19 cellular contexts compared by ENCODE assay signal in genomic region chr11:2797741-2798361, GRCh38.
DNase-seq lines count a peak whose midpoint lies in the region; ATAC-seq, FAIRE-seq and TF ChIP-seq lines count a peak whose summit lies in the region.
"Had no signal": no experiment of that assay in that cellular context is flagged by ENCODE, and none has a peak within 500 bp of the region (broad histone marks: within the 10 kb centered on the region; RNA-seq: fewer than 3 reads in every experiment).

No MANE protein-coding gene starts in this region.

- CTCF ChIA-PET in HepG2 (lab: Yijun Ruan, JAX; ENCODE audit: low intra/inter-chr PET ratio, low total read pairs): no interaction called here

- POLR2A ChIA-PET in HepG2 (lab: Yijun Ruan, JAX): no interaction called here

- H2AFZ ChIP-seq in HepG2 (ENCODE audit: low read length): no peak overlapping the region
- H2AFZ ChIP-seq: GM23248, PC-9 had no signal

- no peak for FAIRE-seq in HepG2 (lab: Jason Lieb, UNC)
- FAIRE-seq: GM12891 had no signal

- no peak for TF ChIP-seq EP300 in HepG2 (IDR thresholded peaks at IDR 0.05; ENCODE audit: low read depth in 2 of 2, low read length in 2 of 2)
- TF ChIP-seq EP300 in HepG2 (CRISPR knock-in tag; IDR thresholded peaks at IDR 0.05; ENCODE audit: borderline replicate concordance): no peak
- TF ChIP-seq EP300 in ovary (IDR thresholded peaks at IDR 0.05): no peak

- H3K27me3 ChIP-seq in right lobe of liver (no peaks in the 10 kb centered on the region), HepG2 (ENCODE audit: control insufficient read depth in 1 of 2, insufficient read depth in 2 of 2, low read length in 2 of 2) (peaks cover 17 to 84% of the 10 kb centered on the region in 2 experiments), ovary (no peaks in the 10 kb centered on the region)
- H3K27me3 ChIP-seq: cardiac muscle cell had no signal

- no peaks in the 10 kb centered on the region for H3K4me1 ChIP-seq in right lobe of liver
- H3K4me1 ChIP-seq in HepG2 (ENCODE audit: insufficient read depth, low read length): peaks cover 7% of the 10 kb centered on the region; the same call in 1 of the 2 replicates
- no peaks in the 10 kb centered on the region for H3K4me1 ChIP-seq in ovary (ENCODE audit: insufficient read depth)

- intact Hi-C loops in right lobe of liver (cut with DNase I): no loop called here
- intact Hi-C loops in HepG2 (cut with micrococcal nuclease; ENCODE audit: unreplicated experiment): no loop called here
- intact Hi-C loops in cardiac septum (cut with DNase I): no loop called here
- intact Hi-C loops in ovary (cut with DNase I): no loop called here

- H3K9me3 ChIP-seq in right lobe of liver: no peaks in the 10 kb centered on the region
- H3K9me3 ChIP-seq in HepG2 (ENCODE audit: low read length): no peaks in the 10 kb centered on the region
- H3K9me3 ChIP-seq in ovary: no peaks in the 10 kb centered on the region

- ATAC-seq in right lobe of liver: no peak
- no peak for ATAC-seq in HepG2
- no peak for ATAC-seq in GM18505 (IDR thresholded peaks at IDR 0.05; ENCODE audit: unreplicated experiment)
- no peak for ATAC-seq in GM21576 (IDR thresholded peaks at IDR 0.05; ENCODE audit: unreplicated experiment)
- ATAC-seq: effector memory CD8-positive, alpha-beta T cell had no signal

- no peak for TF ChIP-seq POLR2A in right lobe of liver (IDR thresholded peaks at IDR 0.05)
- no peak for TF ChIP-seq POLR2A in HepG2 (IDR thresholded peaks at IDR 0.05; ENCODE audit: insufficient read depth in 1 of 2, low read depth in 2 of 2, low read length in 2 of 2)
- no peak for TF ChIP-seq POLR2A in ovary (IDR thresholded peaks at IDR 0.05)
- no peak for TF ChIP-seq POLR2A in GM18505 (IDR thresholded peaks at IDR 0.05; ENCODE audit: borderline replicate concordance, extremely low read depth, insufficient read depth, insufficient read length)

- in situ Hi-C loops in HepG2 (cut with HindIII; ENCODE audit: extremely low pct_ligation_motif_present, low pct_unique_long_range_greater_than_20kb): no loop called here

- TF ChIP-seq CTCF in right lobe of liver (IDR thresholded peaks at IDR 0.05) (no peak), HepG2 (CRISPR knock-in tag; IDR thresholded peaks at IDR 0.05) (no peak), ovary (IDR thresholded peaks at IDR 0.05) (no peak)

- H3K4me3 ChIP-seq in right lobe of liver (no peak overlapping the region), HepG2 (replicated peaks in 1 of 3; ENCODE audit: insufficient read depth in 1 of 3, low read depth in 2 of 3, low read length in 3 of 3) (no peak overlapping the region), ovary (no peak overlapping the region)
- H3K4me3 ChIP-seq: cardiac muscle cell, GM23248, PC-9 had no signal

- WGBS in right lobe of liver (ENCODE audit: insufficient coverage, low coverage, low lambda C conversion rate, missing lambda C conversion rate): no CpG with 5 or more reads among the region's 9 CpGs
- 64% methylated on average over 8 of the region's 9 CpGs for WGBS in HepG2 (ENCODE audit: low lambda C conversion rate)
- 82 to 99% (median 90%) methylated on average over 9 of the region's 9 CpGs for WGBS in ovary, 3 donors

- TF ChIP-seq RAD21 in HepG2 (CRISPR knock-in tag; IDR thresholded peaks at IDR 0.05): no peak

- H3K79me2 ChIP-seq in HepG2 (ENCODE audit: insufficient read depth, low read length): no peaks in the 10 kb centered on the region

- H3K9ac ChIP-seq in HepG2 (ENCODE audit: insufficient read depth, low read depth, low read length): no peak overlapping the region
- H3K9ac ChIP-seq: GM23248 had no signal

- H3K4me2 ChIP-seq in HepG2 (ENCODE audit: low read depth, low read length): no peak overlapping the region
- H3K4me2 ChIP-seq: PC-9 had no signal

- no peak overlapping the region for H3K27ac ChIP-seq in right lobe of liver
- no peak overlapping the region for H3K27ac ChIP-seq in HepG2 (ENCODE audit: extremely low read length, insufficient read depth, low read length)
- no peak overlapping the region for H3K27ac ChIP-seq in ovary
- H3K27ac ChIP-seq: cardiac muscle cell, GM23248, PC-9 had no signal

- DNase-seq in right lobe of liver: peak; percentile 10 to 48 (median 33)
- no peak for DNase-seq in HepG2 (ENCODE audit: low spot score)
- peak; percentile 44 for DNase-seq in cardiac septum (ENCODE audit: low spot score)
- DNase-seq in ovary: peak in 4 of 5 donors; percentile 8 to 21 (median 15)
- DNase-seq in DMS79 treated with DMSO at 0.1 percent for 48 hours (lab: John Stamatoyannopoulos, UW): no peak
- DNase-seq in NCI-H510A (lab: John Stamatoyannopoulos, UW): no peak
- DNase-seq: COR-L47; effector memory CD8-positive, alpha-beta T cell; GM23248; hippocampal formation; kidney glomerular epithelial cell; MV-4-11; NCI-H2107; NCI-H748 treated with DMSO at 0.1 percent for 48 hours; PC-9 had no signal

- H4K20me1 ChIP-seq in HepG2 (ENCODE audit: insufficient read depth, low read length): 0 out of 2 replicates have a peak, but pooled peaks cover 2% of the 10 kb centered on the region

- BruUV-seq in HepG2 (replicated peaks; lab: Mats Ljungman, UMichigan): no TSS peak

- no peaks in the 10 kb centered on the region for H3K36me3 ChIP-seq in right lobe of liver
- H3K36me3 ChIP-seq in HepG2 (replicated peaks in 1 of 2; ENCODE audit: control insufficient read depth in 1 of 2, insufficient read depth in 2 of 2, low read length in 2 of 2): no peaks in the 10 kb centered on the region
- H3K36me3 ChIP-seq in ovary: no peaks in the 10 kb centered on the region
- H3K36me3 ChIP-seq: cardiac muscle cell had no signal

TF ChIP-seq in HepG2, 621 proteins besides CTCF, POLR2A, EP300 and RAD21 (continues in another document):
- TF ChIP-seq CBX5 (CRISPR knock-in tag; IDR thresholded peaks at IDR 0.05; ENCODE audit: borderline replicate concordance) (no peak), KLF12 (CRISPR knock-in tag; IDR thresholded peaks at IDR 0.05; ENCODE audit: borderline replicate concordance) (no peak), SALL1 (CRISPR knock-in tag; IDR thresholded peaks at IDR 0.05) (no peak), NR3C1 (CRISPR knock-in tag; IDR thresholded peaks at IDR 0.05) (no peak), SETDB1 (CRISPR knock-in tag; IDR thresholded peaks at IDR 0.05; ENCODE audit: borderline replicate concordance) (no peak), ZBTB4 (CRISPR knock-in tag; IDR thresholded peaks at IDR 0.05; ENCODE audit: borderline replicate concordance) (no peak), ZNF207 (IDR thresholded peaks at IDR 0.05; ENCODE audit: borderline replicate concordance) (no peak), THYN1 (CRISPR knock-in tag; IDR thresholded peaks at IDR 0.05; ENCODE audit: borderline replicate concordance, low read depth) (no peak), ZKSCAN8 (CRISPR knock-in tag; IDR thresholded peaks at IDR 0.05; ENCODE audit: borderline replicate concordance) (no peak), GLMP (CRISPR knock-in tag; IDR thresholded peaks at IDR 0.05; ENCODE audit: borderline replicate concordance) (no peak), ZNF350 (CRISPR knock-in tag; IDR thresholded peaks at IDR 0.05; ENCODE audit: borderline replicate concordance, low read depth) (no peak), LBX2 (CRISPR knock-in tag; IDR thresholded peaks at IDR 0.05; ENCODE audit: borderline replicate concordance) (no peak), GFI1 (CRISPR knock-in tag; IDR thresholded peaks at IDR 0.05; ENCODE audit: borderline replicate concordance) (no peak), U2AF1 (optimal IDR thresholded peaks at IDR 0.05; ENCODE audit: low read depth, low read length) (no peak), ATRX (CRISPR knock-in tag; IDR thresholded peaks at IDR 0.05; ENCODE audit: borderline replicate concordance) (no peak), ZNF567 (CRISPR knock-in tag; IDR thresholded peaks at IDR 0.05; ENCODE audit: borderline replicate concordance) (no peak), SOX5 (CRISPR knock-in tag; IDR thresholded peaks at IDR 0.05; ENCODE audit: borderline replicate concordance) (no peak)

Comparison
In these comparisons a context has a peak if more than half of its experiments do, and no peak if none do; other contexts are left out.
1. DNase-seq: peak in right lobe of liver (3 of 3), cardiac septum (single experiment) and ovary (4 of 5); none in HepG2 (single experiment), DMS79 treated with DMSO at 0.1 percent for 48 hours (single experiment) and NCI-H510A (single experiment).